ENCODE assay signal across 2 cellular contexts in the genomic region with DNA sequence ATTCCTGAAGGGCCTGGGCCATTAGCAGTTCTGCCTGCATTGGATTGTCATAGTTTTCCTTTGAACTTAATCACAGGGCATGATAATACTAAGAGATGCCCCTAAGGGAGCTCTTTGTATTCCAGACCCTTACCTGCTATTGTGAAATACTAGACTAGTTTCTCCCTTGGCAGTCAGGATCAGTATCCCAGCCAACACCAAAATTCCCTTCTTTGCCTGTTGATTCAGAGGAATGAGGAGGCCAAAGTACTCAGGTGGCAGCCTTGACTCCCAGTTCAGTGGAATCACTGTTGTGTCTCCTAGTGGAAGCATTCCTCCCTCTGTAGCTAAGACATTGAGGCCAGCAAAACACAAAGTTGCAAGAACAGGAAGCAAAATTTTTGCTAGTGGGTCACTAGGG.
A peak's percentile ranks its signal among the peaks of the same experiment; 100 is the strongest.
TF ChIP-seq lines count a peak whose summit lies in the region.

No MANE protein-coding gene starts in this region.

TF ChIP-seq in liver, 16 proteins besides CTCF, POLR2A, EP300 and RAD21:
- no peak for TF ChIP-seq NR2F2 (IDR thresholded peaks at IDR 0.05)
- TF ChIP-seq JUND (IDR thresholded peaks at IDR 0.05), result no peak
- TF ChIP-seq FOXA2 (IDR thresholded peaks at IDR 0.05), result peak; percentile 45
- no peak for TF ChIP-seq HNF4G (IDR thresholded peaks at IDR 0.05)
- no peak for TF ChIP-seq REST (IDR thresholded peaks at IDR 0.05)
- TF ChIP-seq FOXA1 (IDR thresholded peaks at IDR 0.05), result peak; percentile 30
- TF ChIP-seq, protein P1, sequence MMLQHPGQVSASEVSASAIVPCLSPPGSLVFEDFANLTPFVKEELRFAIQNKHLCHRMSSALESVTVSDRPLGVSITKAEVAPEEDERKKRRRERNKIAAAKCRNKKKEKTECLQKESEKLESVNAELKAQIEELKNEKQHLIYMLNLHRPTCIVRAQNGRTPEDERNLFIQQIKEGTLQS (IDR thresholded peaks at IDR 0.05), result no peak
- peak in 1 of 2 donors; percentile 54 for TF ChIP-seq RXRA (IDR thresholded peaks at IDR 0.05)
- TF ChIP-seq HNF4A (conservative IDR thresholded peaks at IDR 0.05), result peak; percentile 49 to 69
- no peak for TF ChIP-seq SP1 (IDR thresholded peaks at IDR 0.05)
- no peak for TF ChIP-seq YY1 (IDR thresholded peaks at IDR 0.05)
- TF ChIP-seq, protein P2, sequence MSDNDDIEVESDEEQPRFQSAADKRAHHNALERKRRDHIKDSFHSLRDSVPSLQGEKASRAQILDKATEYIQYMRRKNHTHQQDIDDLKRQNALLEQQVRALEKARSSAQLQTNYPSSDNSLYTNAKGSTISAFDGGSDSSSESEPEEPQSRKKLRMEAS (IDR thresholded peaks at IDR 0.05), result no peak
- TF ChIP-seq EGR1 (IDR thresholded peaks at IDR 0.05; ENCODE audit: low read depth in 2 of 2), result no peak
- TF ChIP-seq GABPA (IDR thresholded peaks at IDR 0.05 in 1 of 2, conservative IDR thresholded peaks at IDR 0.05 in 1 of 2), result no peak
- no peak for TF ChIP-seq TAF1 (conservative IDR thresholded peaks at IDR 0.05)
- no peak for TF ChIP-seq ZBTB33 (IDR thresholded peaks at IDR 0.05)

TF ChIP-seq in HepG2, 621 proteins besides CTCF, POLR2A, EP300 and RAD21:
- TF ChIP-seq IRF2 (CRISPR knock-in tag; IDR thresholded peaks at IDR 0.05) (no peak), ZBTB2 (CRISPR knock-in tag; IDR thresholded peaks at IDR 0.05; ENCODE audit: low read depth) (no peak), CENPBD1 (CRISPR knock-in tag; IDR thresholded peaks at IDR 0.05; ENCODE audit: borderline replicate concordance, low read depth) (no peak), NFATC3 (CRISPR knock-in tag; IDR thresholded peaks at IDR 0.05) (no peak), ADNP (CRISPR knock-in tag; IDR thresholded peaks at IDR 0.05) (no peak), ZNF331 (CRISPR knock-in tag; IDR thresholded peaks at IDR 0.05) (no peak), HNRNPUL1 (IDR thresholded peaks at IDR 0.05; ENCODE audit: low read depth, low read length) (no peak), SRSF9 (IDR thresholded peaks at IDR 0.05; ENCODE audit: borderline replicate concordance, insufficient read depth, low read depth, low read length, poor library complexity, severe bottlenecking) (no peak), NCOA2 (CRISPR knock-in tag; IDR thresholded peaks at IDR 0.05) (no peak), ARHGAP35 (CRISPR knock-in tag; IDR thresholded peaks at IDR 0.05; ENCODE audit: borderline replicate concordance) (no peak), ZNF598 (CRISPR knock-in tag; IDR thresholded peaks at IDR 0.05; ENCODE audit: borderline replicate concordance) (no peak), TEAD2 (CRISPR knock-in tag; IDR thresholded peaks at IDR 0.05) (no peak), ZKSCAN1 (IDR thresholded peaks at IDR 0.05; ENCODE audit: low read length) (no peak), ZNF501 (CRISPR knock-in tag; IDR thresholded peaks at IDR 0.05) (no peak)
- TF ChIP-seq, protein P3, sequence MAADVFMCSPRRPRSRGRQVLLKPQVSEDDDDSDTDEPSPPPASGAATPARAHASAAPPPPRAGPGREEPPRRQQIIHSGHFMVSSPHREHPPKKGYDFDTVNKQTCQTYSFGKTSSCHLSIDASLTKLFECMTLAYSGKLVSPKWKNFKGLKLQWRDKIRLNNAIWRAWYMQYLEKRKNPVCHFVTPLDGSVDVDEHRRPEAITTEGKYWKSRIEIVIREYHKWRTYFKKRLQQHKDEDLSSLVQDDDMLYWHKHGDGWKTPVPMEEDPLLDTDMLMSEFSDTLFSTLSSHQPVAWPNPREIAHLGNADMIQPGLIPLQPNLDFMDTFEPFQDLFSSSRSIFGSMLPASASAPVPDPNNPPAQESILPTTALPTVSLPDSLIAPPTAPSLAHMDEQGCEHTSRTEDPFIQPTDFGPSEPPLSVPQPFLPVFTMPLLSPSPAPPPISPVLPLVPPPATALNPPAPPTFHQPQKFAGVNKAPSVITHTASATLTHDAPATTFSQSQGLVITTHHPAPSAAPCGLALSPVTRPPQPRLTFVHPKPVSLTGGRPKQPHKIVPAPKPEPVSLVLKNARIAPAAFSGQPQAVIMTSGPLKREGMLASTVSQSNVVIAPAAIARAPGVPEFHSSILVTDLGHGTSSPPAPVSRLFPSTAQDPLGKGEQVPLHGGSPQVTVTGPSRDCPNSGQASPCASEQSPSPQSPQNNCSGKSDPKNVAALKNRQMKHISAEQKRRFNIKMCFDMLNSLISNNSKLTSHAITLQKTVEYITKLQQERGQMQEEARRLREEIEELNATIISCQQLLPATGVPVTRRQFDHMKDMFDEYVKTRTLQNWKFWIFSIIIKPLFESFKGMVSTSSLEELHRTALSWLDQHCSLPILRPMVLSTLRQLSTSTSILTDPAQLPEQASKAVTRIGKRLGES (CRISPR knock-in tag; IDR thresholded peaks at IDR 0.05; ENCODE audit: borderline replicate concordance), result no peak
- TF ChIP-seq, protein P2 (IDR thresholded peaks at IDR 0.05), result no peak
- TF ChIP-seq, protein P4, sequence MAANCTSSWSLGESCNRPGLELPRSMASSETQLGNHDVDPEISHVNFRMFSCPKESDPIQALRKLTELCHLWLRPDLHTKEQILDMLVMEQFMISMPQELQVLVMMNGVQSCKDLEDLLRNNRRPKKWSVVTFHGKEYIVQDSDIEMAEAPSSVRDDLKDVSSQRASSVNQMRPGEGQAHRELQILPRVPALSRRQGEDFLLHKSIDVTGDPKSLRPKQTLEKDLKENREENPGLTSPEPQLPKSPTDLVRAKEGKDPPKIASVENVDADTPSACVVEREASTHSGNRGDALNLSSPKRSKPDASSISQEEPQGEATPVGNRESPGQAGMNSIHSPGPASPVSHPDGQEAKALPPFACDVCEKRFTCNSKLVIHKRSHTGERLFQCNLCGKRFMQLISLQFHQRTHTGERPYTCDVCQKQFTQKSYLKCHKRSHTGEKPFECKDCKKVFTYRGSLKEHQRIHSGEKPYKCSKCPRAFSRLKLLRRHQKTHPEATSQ (CRISPR knock-in tag; IDR thresholded peaks at IDR 0.05; ENCODE audit: borderline replicate concordance), result no peak
